ENCODE assay signal across 2 cellular contexts in genomic region chr11:68623706-68624105, GRCh38.
A peak's percentile ranks its signal among the peaks of the same experiment; 100 is the strongest.
DNase-seq lines count a peak whose midpoint lies in the region; ATAC-seq, FAIRE-seq and TF ChIP-seq lines count a peak whose summit lies in the region.
"Not testable (repeated sequence)": the region's sequence is repeated elsewhere in the genome, so short reads cannot be mapped to it uniquely, and the experiment has no call there.

No MANE protein-coding gene starts in this region.

- not testable (repeated sequence) for H3K79me2 ChIP-seq in K562 (ENCODE audit: control insufficient read depth, insufficient read depth, low read length)

- WGBS in K562 (ENCODE audit: insufficient coverage, low coverage, missing lambda C conversion rate): 0% methylated on average over 7 of the region's 9 CpGs

- in situ Hi-C loops in K562 (cut with MboI): loop anchor here (10.0 kb wide), 1 partner anchor 461 kb away; no protein-coding TSS in a partner anchor

- CTCF ChIA-PET in K562 (lab: Yijun Ruan, JAX; ENCODE audit: low intra/inter-chr PET ratio): not testable (repeated sequence)

- H3K27me3 ChIP-seq in HUES6 (ENCODE audit: control insufficient read depth, insufficient read depth, low read length); K562 (ENCODE audit: control insufficient read depth in 2 of 2, insufficient read depth in 2 of 2, low read length in 2 of 2): not testable (repeated sequence)

- not testable (repeated sequence) for TF ChIP-seq POLR2A in K562 (conservative IDR thresholded peaks at IDR 0.05)

- ATAC-seq in K562: not testable (repeated sequence)

- TF ChIP-seq EP300 in K562 (IDR thresholded peaks at IDR 0.05; ENCODE audit: low read length): not testable (repeated sequence)

- peak overlapping the region; percentile 92 for H3K9ac ChIP-seq in HUES6 (ENCODE audit: low read length)
- H3K9ac ChIP-seq in K562 (ENCODE audit: insufficient read depth in 1 of 2, low read depth in 2 of 2, low read length in 2 of 2): not testable (repeated sequence)

- intact Hi-C loops in K562 (cut with micrococcal nuclease): not testable (repeated sequence)

- POLR2A ChIA-PET in K562 (lab: Yijun Ruan, JAX): interaction anchor here (0.6 kb wide), 1 partner anchor 163 kb away, joined by 3 read pairs; the partner anchor contains the start of gene PPP6R3

- peak overlapping the region; percentile 54; the same call in 1 of the 2 replicates for H3K4me3 ChIP-seq in HUES6 (ENCODE audit: low read depth, low read length)
- H3K4me3 ChIP-seq in K562: not testable (repeated sequence)

- H3K4me1 ChIP-seq in HUES6 (ENCODE audit: control insufficient read depth, insufficient read depth, low read length); K562 (replicated peaks in 1 of 2; ENCODE audit: control insufficient read depth in 2 of 2, insufficient read depth in 2 of 2, low read length in 2 of 2): not testable (repeated sequence)

- not testable (repeated sequence) for FAIRE-seq in K562 (lab: Jason Lieb, UNC)

- not testable (repeated sequence) for H3K36me3 ChIP-seq in HUES6 (ENCODE audit: control insufficient read depth, insufficient read depth, low read length); K562 (ENCODE audit: control insufficient read depth, insufficient read depth, low read length)

- BruUV-seq in K562 (replicated peaks; lab: Mats Ljungman, UMichigan): not testable (repeated sequence)

- H3K9me1 ChIP-seq in K562 (ENCODE audit: control insufficient read depth, insufficient read depth, low read length): not testable (repeated sequence)

- TF ChIP-seq RAD21 in K562 (CRISPR knock-in tag; conservative IDR thresholded peaks at IDR 0.05 in 1 of 2, IDR thresholded peaks at IDR 0.05 in 1 of 2): not testable (repeated sequence)

- peaks cover 12% of the 10 kb centered on the region for H3K9me3 ChIP-seq in HUES6 (ENCODE audit: control insufficient read depth, insufficient read depth, low read depth, low read length)
- H3K9me3 ChIP-seq in K562 (replicated peaks; ENCODE audit: control insufficient read depth, insufficient read depth, low read depth, low read length): not testable (repeated sequence)

- H3K4me2 ChIP-seq in K562 (ENCODE audit: insufficient read depth, low read length): not testable (repeated sequence)

- not testable (repeated sequence) for H4K20me1 ChIP-seq in K562 (replicated peaks; ENCODE audit: control insufficient read depth, insufficient read depth, low read length)

- TF ChIP-seq CTCF in K562 (IDR thresholded peaks at IDR 0.05 in 2 of 3, conservative IDR thresholded peaks at IDR 0.05 in 1 of 3; ENCODE audit: insufficient read depth in 2 of 3, low read depth in 1 of 3, low read length in 3 of 3): not testable (repeated sequence)

- DNase-seq in K562 (ENCODE audit: extremely low read depth in 1 of 4, low spot score in 3 of 4): not testable (repeated sequence)

- not testable (repeated sequence) for H2AFZ ChIP-seq in K562 (ENCODE audit: low read depth, low read length)

- H3K27ac ChIP-seq in HUES6 (ENCODE audit: low read depth, low read length): peak overlapping the region; percentile 65; the same call in 1 of the 2 replicates
- H3K27ac ChIP-seq in K562 (ENCODE audit: extremely low read depth, low read depth, low read length): not testable (repeated sequence)

TF ChIP-seq in K562, 482 proteins besides CTCF, POLR2A, EP300 and RAD21:
- TF ChIP-seq OTX1 (CRISPR knock-in tag; IDR thresholded peaks at IDR 0.05): peak; percentile 81; the same call in 1 of the 2 replicates
- 0 out of 2 replicates have a peak, but pooled peaks have one; percentile 24 for TF ChIP-seq GATA2 (CRISPR knock-in tag; IDR thresholded peaks at IDR 0.05)
- TF ChIP-seq ELF4 (CRISPR knock-in tag; IDR thresholded peaks at IDR 0.05): peak; percentile 97
- TF ChIP-seq KLF16 (IDR thresholded peaks at IDR 0.05): 0 out of 2 replicates have a peak, but pooled peaks have one; percentile 15
- peak; percentile 62; the same call in 1 of the 2 replicates for TF ChIP-seq FOXM1 (IDR thresholded peaks at IDR 0.05; ENCODE audit: low read depth)
- TF ChIP-seq FOXM1 (CRISPR knock-in tag; IDR thresholded peaks at IDR 0.05; ENCODE audit: low read depth); NR2C2 (CRISPR knock-in tag; IDR thresholded peaks at IDR 0.05); TEAD4 (CRISPR knock-in tag; IDR thresholded peaks at IDR 0.05; ENCODE audit: borderline replicate concordance): not testable (repeated sequence)
- TF ChIP-seq SMARCA4 (IDR thresholded peaks at IDR 0.05): peak; percentile 63; the same call in 1 of the 2 replicates
- TF ChIP-seq BCOR (IDR thresholded peaks at IDR 0.05): 0 out of 2 replicates have a peak, but pooled peaks have one; percentile 46
- TF ChIP-seq SMARCE1 (IDR thresholded peaks at IDR 0.05): peak; percentile 89; the same call in 1 of the 2 replicates
- TF ChIP-seq, protein P1, sequence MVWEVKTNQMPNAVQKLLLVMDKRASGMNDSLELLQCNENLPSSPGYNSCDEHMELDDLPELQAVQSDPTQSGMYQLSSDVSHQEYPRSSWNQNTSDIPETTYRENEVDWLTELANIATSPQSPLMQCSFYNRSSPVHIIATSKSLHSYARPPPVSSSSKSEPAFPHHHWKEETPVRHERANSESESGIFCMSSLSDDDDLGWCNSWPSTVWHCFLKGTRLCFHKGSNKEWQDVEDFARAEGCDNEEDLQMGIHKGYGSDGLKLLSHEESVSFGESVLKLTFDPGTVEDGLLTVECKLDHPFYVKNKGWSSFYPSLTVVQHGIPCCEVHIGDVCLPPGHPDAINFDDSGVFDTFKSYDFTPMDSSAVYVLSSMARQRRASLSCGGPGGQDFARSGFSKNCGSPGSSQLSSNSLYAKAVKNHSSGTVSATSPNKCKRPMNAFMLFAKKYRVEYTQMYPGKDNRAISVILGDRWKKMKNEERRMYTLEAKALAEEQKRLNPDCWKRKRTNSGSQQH (CRISPR knock-in tag; IDR thresholded peaks at IDR 0.05): 0 out of 2 replicates have a peak, but pooled peaks have one; percentile 15
- peak; percentile 83 to 89 for TF ChIP-seq TRIM24 (IDR thresholded peaks at IDR 0.05)
- 0 out of 2 replicates have a peak, but pooled peaks have one; percentile 13 for TF ChIP-seq CTBP1 (IDR thresholded peaks at IDR 0.05; ENCODE audit: borderline replicate concordance)
- TF ChIP-seq NR2C2 (tag; IDR thresholded peaks at IDR 0.05): peak; percentile 48; the same call in 1 of the 2 replicates
- peak; percentile 29; the same call in 1 of the 2 replicates for TF ChIP-seq CXXC5 (CRISPR knock-in tag; IDR thresholded peaks at IDR 0.05)
- TF ChIP-seq, protein P2, sequence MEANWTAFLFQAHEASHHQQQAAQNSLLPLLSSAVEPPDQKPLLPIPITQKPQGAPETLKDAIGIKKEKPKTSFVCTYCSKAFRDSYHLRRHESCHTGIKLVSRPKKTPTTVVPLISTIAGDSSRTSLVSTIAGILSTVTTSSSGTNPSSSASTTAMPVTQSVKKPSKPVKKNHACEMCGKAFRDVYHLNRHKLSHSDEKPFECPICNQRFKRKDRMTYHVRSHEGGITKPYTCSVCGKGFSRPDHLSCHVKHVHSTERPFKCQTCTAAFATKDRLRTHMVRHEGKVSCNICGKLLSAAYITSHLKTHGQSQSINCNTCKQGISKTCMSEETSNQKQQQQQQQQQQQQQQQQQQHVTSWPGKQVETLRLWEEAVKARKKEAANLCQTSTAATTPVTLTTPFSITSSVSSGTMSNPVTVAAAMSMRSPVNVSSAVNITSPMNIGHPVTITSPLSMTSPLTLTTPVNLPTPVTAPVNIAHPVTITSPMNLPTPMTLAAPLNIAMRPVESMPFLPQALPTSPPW (CRISPR knock-in tag; IDR thresholded peaks at IDR 0.05): 0 out of 2 replicates have a peak, but pooled peaks have one; percentile 20
- TF ChIP-seq DPF2 (IDR thresholded peaks at IDR 0.05): peak; percentile 68; the same call in 1 of the 2 replicates
- TF ChIP-seq MTA2 (IDR thresholded peaks at IDR 0.05; ENCODE audit: low read depth): peak; percentile 89
- TF ChIP-seq PHB2 (IDR thresholded peaks at IDR 0.05; ENCODE audit: low read depth): peak; percentile 83
- peak; percentile 68 for TF ChIP-seq TCF3 (CRISPR knock-in tag; IDR thresholded peaks at IDR 0.05)
- TF ChIP-seq SOX6 (IDR thresholded peaks at IDR 0.05): peak; percentile 27; the same call in 1 of the 2 replicates
- TF ChIP-seq NR2C1 (IDR thresholded peaks at IDR 0.05): peak; percentile 82
- peak; percentile 82 for TF ChIP-seq NR2C1 (tag; IDR thresholded peaks at IDR 0.05)
- peak; percentile 93 for TF ChIP-seq TAL1 (IDR thresholded peaks at IDR 0.05)
- peak; percentile 92 for TF ChIP-seq CBFA2T3 (IDR thresholded peaks at IDR 0.05)
- peak in 1 of 2 experiments; percentile 76 for TF ChIP-seq NCOA2 (IDR thresholded peaks at IDR 0.05; ENCODE audit: partially characterized antibody in 2 of 2)
- TF ChIP-seq NCOR1 (IDR thresholded peaks at IDR 0.05): peak; percentile 86
- peak; percentile 44 for TF ChIP-seq TEAD4 (IDR thresholded peaks at IDR 0.05; ENCODE audit: low read length)
- TF ChIP-seq MTA1 (IDR thresholded peaks at IDR 0.05; ENCODE audit: borderline replicate concordance): peak; percentile 36; the same call in 1 of the 2 replicates
- peak; percentile 92 for TF ChIP-seq CBFA2T2 (conservative IDR thresholded peaks at IDR 0.05)
- peak; percentile 93 for TF ChIP-seq CC2D1A (IDR thresholded peaks at IDR 0.05)
- TF ChIP-seq ARID1B (IDR thresholded peaks at IDR 0.05): peak; percentile 92
- TF ChIP-seq NFIC (IDR thresholded peaks at IDR 0.05): peak; percentile 62
- TF ChIP-seq ZBTB2 (IDR thresholded peaks at IDR 0.05): 0 out of 2 replicates have a peak, but pooled peaks have one; percentile 27
- TF ChIP-seq PYGO2 (tag; IDR thresholded peaks at IDR 0.05): 0 out of 2 replicates have a peak, but pooled peaks have one; percentile 48
